ENCODE assay signal across 1 cellular context in the genomic region with DNA sequence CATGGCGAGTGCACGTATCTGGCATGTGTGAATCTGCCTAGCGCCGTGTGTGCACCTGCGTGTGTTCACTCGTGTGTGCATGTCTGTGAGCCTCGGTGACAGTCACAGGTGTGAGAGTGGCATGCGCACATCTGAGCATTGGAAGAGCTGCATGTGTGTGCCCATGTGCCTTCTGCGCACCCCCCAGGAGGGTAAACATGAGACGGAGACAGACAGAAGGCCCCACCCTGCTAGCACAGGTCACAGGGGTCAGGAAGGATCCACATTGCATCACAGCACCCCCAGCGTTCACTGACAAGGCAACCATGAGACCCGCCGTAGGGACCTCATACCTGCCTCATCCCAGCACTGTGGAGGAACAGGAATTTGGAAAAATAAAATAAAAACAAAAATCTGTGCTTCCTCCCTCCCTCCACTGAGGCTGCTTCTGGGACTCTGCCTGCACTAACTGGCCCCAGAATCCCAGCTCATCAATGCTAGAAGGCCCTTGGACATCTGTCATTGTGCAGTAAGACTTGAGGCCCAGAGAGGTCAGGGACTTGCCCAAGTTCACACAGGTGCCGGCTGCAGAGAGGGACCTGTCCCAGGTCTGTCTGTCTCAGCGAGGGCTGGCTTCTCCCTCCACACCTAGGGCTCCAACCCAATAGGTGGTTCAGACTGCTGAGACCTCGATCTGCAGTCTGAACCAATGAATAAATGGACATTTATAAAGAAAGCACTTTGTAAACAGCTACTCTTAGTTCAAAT.
TF ChIP-seq lines count a peak whose summit lies in the region.

No MANE protein-coding gene starts in this region.

TF ChIP-seq in HepG2, 621 proteins besides CTCF, POLR2A, EP300 and RAD21 (continued from another document):
- TF ChIP-seq ARID4A (CRISPR knock-in tag; IDR thresholded peaks at IDR 0.05; ENCODE audit: borderline replicate concordance) (peak; percentile 34; the same call in 1 of the 2 replicates), ZNF670 (CRISPR knock-in tag; IDR thresholded peaks at IDR 0.05; ENCODE audit: borderline replicate concordance) (no peak), ZNF468 (CRISPR knock-in tag; IDR thresholded peaks at IDR 0.05) (no peak), ZNF333 (CRISPR knock-in tag; IDR thresholded peaks at IDR 0.05; ENCODE audit: borderline replicate concordance) (no peak), ZNF687 (CRISPR knock-in tag; IDR thresholded peaks at IDR 0.05) (peak; percentile 49), ATF4 (CRISPR knock-in tag; IDR thresholded peaks at IDR 0.05) (peak in 1 of 2 experiments; percentile 74; a peak in 2 of 4 replicates), PHB2 (IDR thresholded peaks at IDR 0.05; ENCODE audit: partially characterized antibody) (no peak)
- TF ChIP-seq, protein P1, sequence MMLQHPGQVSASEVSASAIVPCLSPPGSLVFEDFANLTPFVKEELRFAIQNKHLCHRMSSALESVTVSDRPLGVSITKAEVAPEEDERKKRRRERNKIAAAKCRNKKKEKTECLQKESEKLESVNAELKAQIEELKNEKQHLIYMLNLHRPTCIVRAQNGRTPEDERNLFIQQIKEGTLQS (CRISPR knock-in tag; IDR thresholded peaks at IDR 0.05), result 0 out of 2 replicates have a peak, but pooled peaks have one; percentile 10
